Comparison of ENCODE assay signal across 8 cellular contexts in the genomic region with DNA sequence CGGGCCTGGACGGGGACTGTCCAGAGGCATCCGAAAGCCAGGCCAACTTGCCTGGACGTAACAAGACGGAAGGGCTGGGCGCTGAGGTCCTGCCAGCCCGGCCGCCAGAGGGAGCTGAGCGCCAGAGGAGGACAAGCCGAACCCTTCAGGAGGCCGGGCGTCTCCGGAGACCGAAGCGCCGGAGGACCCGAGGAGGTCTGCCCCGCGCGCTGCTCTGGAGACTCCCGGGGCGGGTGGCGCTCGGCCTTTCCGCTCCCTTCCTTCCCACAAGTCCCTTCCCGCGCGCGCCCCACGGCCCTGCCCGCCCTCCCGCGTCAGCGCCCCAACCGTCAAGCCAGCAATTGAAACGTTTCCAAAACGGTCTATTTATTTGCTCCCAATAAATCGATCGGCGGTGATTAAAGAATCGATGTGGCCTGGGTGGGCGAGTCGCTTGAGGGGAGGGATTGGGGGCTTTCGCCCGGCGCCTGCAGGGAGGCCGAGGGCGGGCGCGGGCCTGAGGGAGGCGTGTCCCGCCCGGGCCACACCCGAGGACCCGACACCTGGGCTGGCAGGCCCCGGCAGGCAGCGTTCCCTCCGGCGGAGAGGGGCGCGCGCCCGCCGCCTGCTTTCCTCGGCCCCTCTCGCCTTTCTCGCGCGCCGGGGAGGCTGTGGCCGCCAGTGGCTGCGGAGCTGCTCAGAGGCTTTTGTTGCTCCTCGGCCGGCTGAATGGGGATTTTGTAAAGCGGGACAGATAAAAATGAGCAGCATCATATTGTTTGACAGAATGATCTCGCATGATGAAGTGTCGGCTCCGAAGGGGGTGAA. TPM values are rescaled to one million over a fixed set of nuclear protein-coding genes. Genes with fewer than 3 reads are reported as not detected.
DNase-seq lines count a peak whose midpoint lies in the region; ATAC-seq and TF ChIP-seq lines count a peak whose summit lies in the region.

No MANE protein-coding gene starts in this region.

- H3K4me3 ChIP-seq in parathyroid adenoma (ENCODE audit: low read depth, low read length) = no peak overlapping the region

- H3K27me3 Mint-ChIP-seq in glutamatergic neuron (ENCODE audit: unreplicated experiment) = peaks cover 29% of the 10 kb centered on the region

- peaks cover 4% of the 10 kb centered on the region for H3K36me3 Mint-ChIP-seq in glutamatergic neuron (ENCODE audit: unreplicated experiment)

- no peak overlapping the region for H3K9ac ChIP-seq in parathyroid adenoma

- peaks cover 14% of the 10 kb centered on the region for H3K4me1 Mint-ChIP-seq in glutamatergic neuron (ENCODE audit: low read depth, unreplicated experiment)

- H3K9me3 Mint-ChIP-seq in glutamatergic neuron (ENCODE audit: unreplicated experiment) = peaks cover 9% of the 10 kb centered on the region

- TF ChIP-seq CTCF in glutamatergic neuron (IDR thresholded peaks at IDR 0.05; ENCODE audit: partially characterized antibody, unreplicated experiment) (peak; percentile 67), parathyroid adenoma (IDR thresholded peaks at IDR 0.05) (no peak)

- no peak overlapping the region for H3K27ac ChIP-seq in parathyroid adenoma

- peak overlapping the region; percentile 74 for H3K4me3 Mint-ChIP-seq in glutamatergic neuron (ENCODE audit: unreplicated experiment)

- peak overlapping the region; percentile 49 for H3K4me2 ChIP-seq in parathyroid adenoma (ENCODE audit: low read length)

- H3K79me2 ChIP-seq in parathyroid adenoma = no peaks in the 10 kb centered on the region

- peaks cover 39% of the 10 kb centered on the region for H3K27me3 ChIP-seq in parathyroid adenoma (ENCODE audit: control insufficient read depth, insufficient read depth, low read length)

- DNase-seq in COLO668 (lab: John Stamatoyannopoulos, UW; ENCODE audit: unreplicated experiment) = peak; percentile 97
- DNase-seq in HK-2 (ENCODE audit: unreplicated experiment) = peak; percentile 87
- DNase-seq in NCI-H82 treated with DMSO at 0.1 percent for 48 hours (lab: John Stamatoyannopoulos, UW; ENCODE audit: unreplicated experiment) = peak; percentile 58
- DNase-seq in activated T-cell treated with anti-CD3 and anti-CD28 coated beads, Interleukin-2, amount 50 U/mL, for 48 hours = peak; percentile 74 to 78
- peak; percentile 84 for DNase-seq in glutamatergic neuron

- ATAC-seq in GM19467 (IDR thresholded peaks at IDR 0.05; ENCODE audit: unreplicated experiment) (peak; percentile 49), GM19328 (IDR thresholded peaks at IDR 0.05; ENCODE audit: unreplicated experiment) (no peak)

- no peaks in the 10 kb centered on the region for H3K36me3 ChIP-seq in parathyroid adenoma (ENCODE audit: control insufficient read depth, insufficient read depth, low read length)

- H3K4me1 ChIP-seq in parathyroid adenoma = no peaks in the 10 kb centered on the region

- no peak overlapping the region for H2AFZ ChIP-seq in parathyroid adenoma

- H3K9me3 ChIP-seq in parathyroid adenoma (ENCODE audit: control insufficient read depth, low read length) = no peaks in the 10 kb centered on the region

- H3K27ac Mint-ChIP-seq in glutamatergic neuron (ENCODE audit: unreplicated experiment) = peak overlapping the region; percentile 53

RNA-seq across cellular contexts. Expression of gene FOXD3, which starts 5.2 kb away (rescaled TPM):
- 0.39 TPM for total RNA-seq in glutamatergic neuron (ENCODE audit: unreplicated experiment)

RNA-seq across cellular contexts. Expression of gene ALG6, which starts 50.2 kb away (rescaled TPM):
- 8.4 TPM for total RNA-seq in glutamatergic neuron (ENCODE audit: unreplicated experiment)
